Comparison of ENCODE assay signal across 2 cellular contexts in genomic region chr2:176137883-176138282, GRCh38.
TF ChIP-seq lines count a peak whose summit lies in the region.

No MANE protein-coding gene starts in this region.

TF ChIP-seq in SK-N-SH, 30 proteins besides CTCF, POLR2A, EP300 and RAD21 (continued from another document):
- TF ChIP-seq, protein P1, sequence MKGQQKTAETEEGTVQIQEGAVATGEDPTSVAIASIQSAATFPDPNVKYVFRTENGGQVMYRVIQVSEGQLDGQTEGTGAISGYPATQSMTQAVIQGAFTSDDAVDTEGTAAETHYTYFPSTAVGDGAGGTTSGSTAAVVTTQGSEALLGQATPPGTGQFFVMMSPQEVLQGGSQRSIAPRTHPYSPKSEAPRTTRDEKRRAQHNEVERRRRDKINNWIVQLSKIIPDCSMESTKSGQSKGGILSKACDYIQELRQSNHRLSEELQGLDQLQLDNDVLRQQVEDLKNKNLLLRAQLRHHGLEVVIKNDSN (IDR thresholded peaks at IDR 0.05; ENCODE audit: borderline replicate concordance, low read depth), result no peak
- TF ChIP-seq YY1 (IDR thresholded peaks at IDR 0.05; ENCODE audit: low read depth) (no peak), MAX (IDR thresholded peaks at IDR 0.05; ENCODE audit: low read depth) (no peak), REST (IDR thresholded peaks at IDR 0.05; ENCODE audit: low read depth, low read length) (no peak), FOSL2 (IDR thresholded peaks at IDR 0.05; ENCODE audit: borderline replicate concordance, low read depth) (no peak), GATA2 (CRISPR knock-in tag; IDR thresholded peaks at IDR 0.05) (no peak), FOXM1 (IDR thresholded peaks at IDR 0.05; ENCODE audit: low read depth) (no peak), CHD2 (IDR thresholded peaks at IDR 0.05; ENCODE audit: low read length, partially characterized antibody) (no peak), MEF2A (IDR thresholded peaks at IDR 0.05; ENCODE audit: borderline replicate concordance, low read depth) (no peak), MXI1 (IDR thresholded peaks at IDR 0.05; ENCODE audit: low read depth, low read length) (0 out of 2 replicates have a peak, but pooled peaks have one; percentile 14), SIN3A (IDR thresholded peaks at IDR 0.05; ENCODE audit: borderline replicate concordance, low read depth, low read length) (0 out of 2 replicates have a peak, but pooled peaks have one; percentile 43), EZH2phosphoT487 (IDR thresholded peaks at IDR 0.05; ENCODE audit: borderline replicate concordance, low read depth) (no peak), TAF1 (IDR thresholded peaks at IDR 0.05; ENCODE audit: borderline replicate concordance, low read depth, low read length) (no peak), RCOR1 (IDR thresholded peaks at IDR 0.05; ENCODE audit: low read length) (no peak), FOXJ3 (CRISPR knock-in tag; IDR thresholded peaks at IDR 0.05) (no peak)
- TF ChIP-seq, protein P2, sequence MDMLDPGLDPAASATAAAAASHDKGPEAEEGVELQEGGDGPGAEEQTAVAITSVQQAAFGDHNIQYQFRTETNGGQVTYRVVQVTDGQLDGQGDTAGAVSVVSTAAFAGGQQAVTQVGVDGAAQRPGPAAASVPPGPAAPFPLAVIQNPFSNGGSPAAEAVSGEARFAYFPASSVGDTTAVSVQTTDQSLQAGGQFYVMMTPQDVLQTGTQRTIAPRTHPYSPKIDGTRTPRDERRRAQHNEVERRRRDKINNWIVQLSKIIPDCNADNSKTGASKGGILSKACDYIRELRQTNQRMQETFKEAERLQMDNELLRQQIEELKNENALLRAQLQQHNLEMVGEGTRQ (IDR thresholded peaks at IDR 0.05; ENCODE audit: borderline replicate concordance, low read depth, low read length), result no peak
- TF ChIP-seq, protein P3, sequence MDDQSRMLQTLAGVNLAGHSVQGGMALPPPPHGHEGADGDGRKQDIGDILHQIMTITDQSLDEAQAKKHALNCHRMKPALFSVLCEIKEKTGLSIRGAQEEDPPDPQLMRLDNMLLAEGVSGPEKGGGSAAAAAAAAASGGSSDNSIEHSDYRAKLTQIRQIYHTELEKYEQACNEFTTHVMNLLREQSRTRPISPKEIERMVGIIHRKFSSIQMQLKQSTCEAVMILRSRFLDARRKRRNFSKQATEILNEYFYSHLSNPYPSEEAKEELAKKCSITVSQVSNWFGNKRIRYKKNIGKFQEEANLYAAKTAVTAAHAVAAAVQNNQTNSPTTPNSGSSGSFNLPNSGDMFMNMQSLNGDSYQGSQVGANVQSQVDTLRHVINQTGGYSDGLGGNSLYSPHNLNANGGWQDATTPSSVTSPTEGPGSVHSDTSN (IDR thresholded peaks at IDR 0.05), result no peak

TF ChIP-seq in SK-N-SH treated with all-trans-retinoic acid at 6 μM for 48 hours, 23 proteins besides CTCF, POLR2A, EP300 and RAD21 (continued from another document):
- TF ChIP-seq, protein P4, sequence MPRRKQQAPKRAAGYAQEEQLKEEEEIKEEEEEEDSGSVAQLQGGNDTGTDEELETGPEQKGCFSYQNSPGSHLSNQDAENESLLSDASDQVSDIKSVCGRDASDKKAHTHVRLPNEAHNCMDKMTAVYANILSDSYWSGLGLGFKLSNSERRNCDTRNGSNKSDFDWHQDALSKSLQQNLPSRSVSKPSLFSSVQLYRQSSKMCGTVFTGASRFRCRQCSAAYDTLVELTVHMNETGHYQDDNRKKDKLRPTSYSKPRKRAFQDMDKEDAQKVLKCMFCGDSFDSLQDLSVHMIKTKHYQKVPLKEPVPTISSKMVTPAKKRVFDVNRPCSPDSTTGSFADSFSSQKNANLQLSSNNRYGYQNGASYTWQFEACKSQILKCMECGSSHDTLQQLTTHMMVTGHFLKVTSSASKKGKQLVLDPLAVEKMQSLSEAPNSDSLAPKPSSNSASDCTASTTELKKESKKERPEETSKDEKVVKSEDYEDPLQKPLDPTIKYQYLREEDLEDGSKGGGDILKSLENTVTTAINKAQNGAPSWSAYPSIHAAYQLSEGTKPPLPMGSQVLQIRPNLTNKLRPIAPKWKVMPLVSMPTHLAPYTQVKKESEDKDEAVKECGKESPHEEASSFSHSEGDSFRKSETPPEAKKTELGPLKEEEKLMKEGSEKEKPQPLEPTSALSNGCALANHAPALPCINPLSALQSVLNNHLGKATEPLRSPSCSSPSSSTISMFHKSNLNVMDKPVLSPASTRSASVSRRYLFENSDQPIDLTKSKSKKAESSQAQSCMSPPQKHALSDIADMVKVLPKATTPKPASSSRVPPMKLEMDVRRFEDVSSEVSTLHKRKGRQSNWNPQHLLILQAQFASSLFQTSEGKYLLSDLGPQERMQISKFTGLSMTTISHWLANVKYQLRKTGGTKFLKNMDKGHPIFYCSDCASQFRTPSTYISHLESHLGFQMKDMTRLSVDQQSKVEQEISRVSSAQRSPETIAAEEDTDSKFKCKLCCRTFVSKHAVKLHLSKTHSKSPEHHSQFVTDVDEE (CRISPR knock-in tag; IDR thresholded peaks at IDR 0.05), result no peak
- TF ChIP-seq ZFP30 (CRISPR knock-in tag; IDR thresholded peaks at IDR 0.05) (no peak), ESRRG (CRISPR knock-in tag; IDR thresholded peaks at IDR 0.05) (no peak), RARB (CRISPR knock-in tag; IDR thresholded peaks at IDR 0.05) (no peak), ISL1 (CRISPR knock-in tag; IDR thresholded peaks at IDR 0.05) (no peak), CSDC2 (CRISPR knock-in tag; IDR thresholded peaks at IDR 0.05) (no peak), ARNTL (CRISPR knock-in tag; IDR thresholded peaks at IDR 0.05; ENCODE audit: borderline replicate concordance, low read depth) (no peak), SNAI2 (CRISPR knock-in tag; IDR thresholded peaks at IDR 0.05) (no peak), CSRNP3 (CRISPR knock-in tag; IDR thresholded peaks at IDR 0.05) (no peak), TCF4 (CRISPR knock-in tag; IDR thresholded peaks at IDR 0.05; ENCODE audit: borderline replicate concordance) (no peak), ZNF70 (CRISPR knock-in tag; IDR thresholded peaks at IDR 0.05) (no peak), BACH2 (CRISPR knock-in tag; IDR thresholded peaks at IDR 0.05; ENCODE audit: borderline replicate concordance) (no peak), CREB5 (CRISPR knock-in tag; IDR thresholded peaks at IDR 0.05; ENCODE audit: low read depth) (no peak), OSR1 (CRISPR knock-in tag; IDR thresholded peaks at IDR 0.05) (no peak), PATZ1 (CRISPR knock-in tag; IDR thresholded peaks at IDR 0.05; ENCODE audit: borderline replicate concordance) (no peak), GLIS3 (CRISPR knock-in tag; IDR thresholded peaks at IDR 0.05) (no peak), ZFP3 (CRISPR knock-in tag; IDR thresholded peaks at IDR 0.05) (no peak), ZNF8 (CRISPR knock-in tag; IDR thresholded peaks at IDR 0.05) (no peak)
